24 cellular contexts compared by ENCODE assay signal in genomic region chr7:20075992-20076813, GRCh38.
DNase-seq lines count a peak whose midpoint lies in the region; ATAC-seq, FAIRE-seq and TF ChIP-seq lines count a peak whose summit lies in the region.
"Had no signal": no experiment of that assay in that cellular context is flagged by ENCODE, and none has a peak within 500 bp of the region (broad histone marks: within the 10 kb centered on the region; RNA-seq: fewer than 3 reads in every experiment).

No MANE protein-coding gene starts in this region.

- H3K4me2 ChIP-seq in astrocyte (ENCODE audit: low read length), result no peak overlapping the region

- H3K4me1 ChIP-seq in astrocyte (ENCODE audit: insufficient read depth, low read length), result no peaks in the 10 kb centered on the region
- peaks cover 0 to 39% (median 27%) of the 10 kb centered on the region in 4 donors for H3K4me1 ChIP-seq in sigmoid colon
- H3K4me1 ChIP-seq in ascending aorta, result no peaks in the 10 kb centered on the region
- H3K4me1 ChIP-seq: suprapubic skin had no signal

- TF ChIP-seq POLR2A in sigmoid colon (IDR thresholded peaks at IDR 0.05), result no peak

- H4K20me1 ChIP-seq in astrocyte (ENCODE audit: insufficient read depth, low read length), result no peaks in the 10 kb centered on the region

- intact Hi-C loops in sigmoid colon (cut with DNase I) (loop anchor here (5.0 kb wide), 1 partner anchor 76 kb away; no protein-coding TSS in a partner anchor), ascending aorta (cut with DNase I) (no loop called here)

- TF ChIP-seq CTCF in astrocyte (IDR thresholded peaks at IDR 0.05; ENCODE audit: insufficient read depth, low read depth, low read length) (no peak), sigmoid colon (IDR thresholded peaks at IDR 0.05) (no peak), ascending aorta (IDR thresholded peaks at IDR 0.05) (no peak)

- H3K27me3 ChIP-seq in astrocyte (ENCODE audit: insufficient read depth, low read length), result no peaks in the 10 kb centered on the region
- no peaks in the 10 kb centered on the region for H3K27me3 ChIP-seq in sigmoid colon
- no peaks in the 10 kb centered on the region for H3K27me3 ChIP-seq in ascending aorta
- H3K27me3 ChIP-seq: brain microvascular endothelial cell, suprapubic skin had no signal

- H3K27ac ChIP-seq in astrocyte (ENCODE audit: low read depth, low read length) (no peak overlapping the region), sigmoid colon (peak overlapping the region in 3 of 4 donors; percentile 45 to 60 (median 56)), ascending aorta (no peak overlapping the region)
- H3K27ac ChIP-seq: brain microvascular endothelial cell, suprapubic skin had no signal

- H2AFZ ChIP-seq in astrocyte (ENCODE audit: low read depth, low read length), result no peak overlapping the region

- 78 to 87% methylated on average over 4 of the region's 4 CpGs for WGBS in sigmoid colon, 2 donors

- H3K36me3 Mint-ChIP-seq in astrocyte (ENCODE audit: low read depth, unreplicated experiment), result no peaks in the 10 kb centered on the region
- H3K36me3 Mint-ChIP-seq: CD4-positive, CD25-positive, alpha-beta regulatory T cell; memory B cell; naive B cell had no signal

- ATAC-seq in GM21526 (IDR thresholded peaks at IDR 0.05; ENCODE audit: low FRiP score, unreplicated experiment), result no peak

- no peak for TF ChIP-seq EP300 in sigmoid colon (IDR thresholded peaks at IDR 0.05)

- no peak overlapping the region for H3K4me3 Mint-ChIP-seq in astrocyte (ENCODE audit: unreplicated experiment)
- H3K4me3 Mint-ChIP-seq: activated CD4-positive, alpha-beta memory T cell treated with anti-CD3 and anti-CD28 coated beads, Interleukin-2, amount 10 ng/mL, durations not matched to agents 7 days and 5 days; CD4-positive, CD25-positive, alpha-beta regulatory T cell; memory B cell had no signal

- DNase-seq in H4 (ENCODE audit: low spot score) (peak; percentile 15), astrocyte (ENCODE audit: low read depth) (peak; percentile 37), foreskin melanocyte (peak; percentile 38), sigmoid colon (no peak), DMS79 (lab: John Stamatoyannopoulos, UW) (no peak), ascending aorta (ENCODE audit: low spot score in 2 of 2) (no peak), NCI-H2081 treated with DMSO at 0.1 percent for 48 hours (lab: John Stamatoyannopoulos, UW) (no peak)
- DNase-seq: activated CD4-positive, alpha-beta memory T cell treated with anti-CD3 and anti-CD28 coated beads, Interleukin-2, amount 10 ng/mL, durations not matched to agents 7 days and 5 days; activated gamma-delta T cell; activated T-cell treated with anti-CD3 and anti-CD28 coated beads for 4 hours; brain microvascular endothelial cell; CD4-positive, CD25-positive, alpha-beta regulatory T cell; effector CD4-positive, alpha-beta T cell; erythroblast; naive B cell; NCI-H1436 treated with DMSO at 0.1 percent for 48 hours; NCI-H510A treated with DMSO at 0.1 percent for 48 hours; NK-92 treated with Interleukin-12 subunit alpha and Interleukin-12 subunit beta, amount 100 ng/mL, for 24 hours; nucleus accumbens; SIG-M5 had no signal

- no peak overlapping the region for H3K27ac Mint-ChIP-seq in astrocyte (ENCODE audit: unreplicated experiment)
- H3K27ac Mint-ChIP-seq: activated CD4-positive, alpha-beta memory T cell treated with anti-CD3 and anti-CD28 coated beads, Interleukin-2, amount 10 ng/mL, durations not matched to agents 7 days and 5 days; CD4-positive, CD25-positive, alpha-beta regulatory T cell; memory B cell; naive B cell had no signal

- peaks cover 2% of the 10 kb centered on the region for H3K9me3 Mint-ChIP-seq in astrocyte (ENCODE audit: unreplicated experiment)
- H3K9me3 Mint-ChIP-seq: memory B cell had no signal

- H3K27me3 Mint-ChIP-seq in astrocyte (ENCODE audit: low read depth, unreplicated experiment), result no peaks in the 10 kb centered on the region
- H3K27me3 Mint-ChIP-seq: activated CD4-positive, alpha-beta memory T cell treated with anti-CD3 and anti-CD28 coated beads, Interleukin-2, amount 10 ng/mL, durations not matched to agents 7 days and 5 days; CD4-positive, CD25-positive, alpha-beta regulatory T cell; memory B cell; naive B cell had no signal

- H3K4me1 Mint-ChIP-seq in astrocyte (ENCODE audit: low read depth, unreplicated experiment), result no peaks in the 10 kb centered on the region
- H3K4me1 Mint-ChIP-seq: activated CD4-positive, alpha-beta memory T cell treated with anti-CD3 and anti-CD28 coated beads, Interleukin-2, amount 10 ng/mL, durations not matched to agents 7 days and 5 days; CD4-positive, CD25-positive, alpha-beta regulatory T cell; memory B cell; naive B cell had no signal

- H3K9me3 ChIP-seq in astrocyte (ENCODE audit: insufficient read depth, low read depth, low read length), result no peaks in the 10 kb centered on the region
- H3K9me3 ChIP-seq in sigmoid colon, result no peaks in the 10 kb centered on the region
- no peaks in the 10 kb centered on the region for H3K9me3 ChIP-seq in ascending aorta
- H3K9me3 ChIP-seq: suprapubic skin had no signal

- no peak overlapping the region for H3K9ac ChIP-seq in astrocyte (ENCODE audit: low read length)

- no peaks in the 10 kb centered on the region for H3K79me2 ChIP-seq in astrocyte (ENCODE audit: insufficient read depth, low read length)

- no peak overlapping the region for H3K4me3 ChIP-seq in astrocyte (ENCODE audit: insufficient read depth, low read depth, low read length)
- H3K4me3 ChIP-seq in sigmoid colon, result no peak overlapping the region
- no peak overlapping the region for H3K4me3 ChIP-seq in ascending aorta
- H3K4me3 ChIP-seq: suprapubic skin had no signal

- H3K36me3 ChIP-seq in astrocyte (ENCODE audit: insufficient read depth, low read length) (no peaks in the 10 kb centered on the region), sigmoid colon (no peaks in the 10 kb centered on the region), ascending aorta (no peaks in the 10 kb centered on the region)
- H3K36me3 ChIP-seq: brain microvascular endothelial cell, suprapubic skin had no signal

- FAIRE-seq in astrocyte (lab: Jason Lieb, UNC), result no peak
- FAIRE-seq: urothelium cell line had no signal

Comparison
In these comparisons a context has a peak if more than half of its experiments do, and no peak if none do; other contexts are left out.
1. DNase-seq: peak in H4 (single experiment), astrocyte (single experiment) and foreskin melanocyte (single experiment); none in sigmoid colon (single experiment), DMS79 (single experiment), ascending aorta (0 of 2) and NCI-H2081 treated with DMSO at 0.1 percent for 48 hours (single experiment).
2. H3K27ac ChIP-seq: peak in sigmoid colon (3 of 4); none in astrocyte (single experiment) and ascending aorta (0 of 2).